ENCODE assay signal across 1 cellular context in genomic region chr16:20814761-20815160, GRCh38.
TF ChIP-seq lines count a peak whose summit lies in the region.

No MANE protein-coding gene starts in this region.

TF ChIP-seq in IMR-90, 13 proteins besides CTCF, POLR2A, EP300 and RAD21:
- no peak for TF ChIP-seq BHLHE40 (IDR thresholded peaks at IDR 0.05; ENCODE audit: low read depth, low read length)
- no peak for TF ChIP-seq MAZ (IDR thresholded peaks at IDR 0.05; ENCODE audit: borderline replicate concordance, low read depth, low read length)
- no peak for TF ChIP-seq NFE2L2 (IDR thresholded peaks at IDR 0.05; ENCODE audit: low read depth, low read length)
- no peak for TF ChIP-seq CEBPB (IDR thresholded peaks at IDR 0.05; ENCODE audit: low read depth, low read length)
- no peak for TF ChIP-seq MAFK (IDR thresholded peaks at IDR 0.05; ENCODE audit: low read depth, low read length)
- TF ChIP-seq, protein P1, sequence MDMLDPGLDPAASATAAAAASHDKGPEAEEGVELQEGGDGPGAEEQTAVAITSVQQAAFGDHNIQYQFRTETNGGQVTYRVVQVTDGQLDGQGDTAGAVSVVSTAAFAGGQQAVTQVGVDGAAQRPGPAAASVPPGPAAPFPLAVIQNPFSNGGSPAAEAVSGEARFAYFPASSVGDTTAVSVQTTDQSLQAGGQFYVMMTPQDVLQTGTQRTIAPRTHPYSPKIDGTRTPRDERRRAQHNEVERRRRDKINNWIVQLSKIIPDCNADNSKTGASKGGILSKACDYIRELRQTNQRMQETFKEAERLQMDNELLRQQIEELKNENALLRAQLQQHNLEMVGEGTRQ (IDR thresholded peaks at IDR 0.05; ENCODE audit: low read depth, low read length): no peak
